Comparison of ENCODE assay signal across 10 cellular contexts in the genomic region with DNA sequence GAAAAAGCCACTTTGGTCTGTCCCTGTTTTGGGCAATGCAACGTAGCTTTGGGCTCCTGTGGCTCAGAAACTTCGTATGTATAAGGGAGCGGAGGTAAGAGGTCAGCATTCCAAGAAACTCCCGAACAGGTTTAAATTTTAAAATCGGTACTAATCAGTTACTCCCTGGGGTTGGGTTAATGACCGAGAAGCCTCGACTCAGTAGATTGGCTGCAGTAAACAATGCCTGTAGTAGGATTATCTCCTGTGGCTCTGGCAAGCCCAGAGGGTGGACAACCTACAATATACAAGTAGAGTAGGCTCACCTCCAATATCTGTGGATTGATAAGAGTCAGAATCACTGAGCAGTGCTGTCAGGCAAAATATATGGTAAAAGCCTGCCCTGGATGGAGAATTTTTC. TPM values are rescaled to one million over a fixed set of nuclear protein-coding genes. Genes with fewer than 3 reads are reported as not detected.
A peak's percentile ranks its signal among the peaks of the same experiment; 100 is the strongest.
DNase-seq lines count a peak whose midpoint lies in the region; ATAC-seq, FAIRE-seq and TF ChIP-seq lines count a peak whose summit lies in the region.
"Had no signal": no experiment of that assay in that cellular context is flagged by ENCODE, and none has a peak within 500 bp of the region (broad histone marks: within the 10 kb centered on the region; RNA-seq: fewer than 3 reads in every experiment).

No MANE protein-coding gene starts in this region.

- H3K56ac ChIP-seq in IMR-90 (ENCODE audit: extremely low read depth, insufficient read depth, low read length) = no peak overlapping the region

- peak overlapping the region; percentile 44 for H2AK9ac ChIP-seq in IMR-90 (replicated peaks; ENCODE audit: low read depth, low read length, poor library complexity)

- WGBS in IMR-90 (ENCODE audit: extremely low coverage in 2 of 2, insufficient read length in 1 of 2), 2 experiments = 87% methylated on average over 3 of the region's 7 CpGs; no CpG with 5 or more reads in 1 of the 2 experiments
- WGBS in HepG2 (ENCODE audit: low lambda C conversion rate) = 69% methylated on average over 7 of the region's 7 CpGs

- H3K14ac ChIP-seq in IMR-90 (replicated peaks; ENCODE audit: low read depth, low read length) = no peak overlapping the region

- H3K9me3 Mint-ChIP-seq in activated naive CD4-positive, alpha-beta T cell treated with anti-CD3 and anti-CD28 coated beads, Interleukin-2, amount 50 U/mL, for 72 hours = no peaks in the 10 kb centered on the region
- H3K9me3 Mint-ChIP-seq in stimulated activated effector memory CD8-positive, alpha-beta T cell treated with anti-CD3 and anti-CD28 coated beads, Interleukin-12 subunit alpha, Interleukin-12 subunit beta, amount 100 ng/mL, for 72 hours = no peaks in the 10 kb centered on the region

- H2AK5ac ChIP-seq in IMR-90 (ENCODE audit: low read depth, low read length) = 0 out of 2 replicates have a peak overlapping the region, but pooled peaks have one; percentile 9

- H3K27me3 ChIP-seq in IMR-90 (ENCODE audit: control insufficient read depth, insufficient read depth, low read length) = no peaks in the 10 kb centered on the region
- H3K27me3 ChIP-seq in HepG2 (ENCODE audit: control insufficient read depth in 1 of 2, insufficient read depth in 2 of 2, low read length in 2 of 2) = no peaks in the 10 kb centered on the region; a peak in 1 of 5 replicates

- H2BK5ac ChIP-seq in IMR-90 (ENCODE audit: low read depth, low read length, poor library complexity, severe bottlenecking) = no peak overlapping the region

- peaks cover 2% of the 10 kb centered on the region; the same call in 1 of the 2 replicates for H3K4me1 ChIP-seq in IMR-90 (ENCODE audit: control insufficient read depth, insufficient read depth, low read length)
- peaks cover 52% of the 10 kb centered on the region for H3K4me1 ChIP-seq in HepG2 (ENCODE audit: insufficient read depth, low read length)

- peaks cover 2% of the 10 kb centered on the region for H3K9me1 ChIP-seq in IMR-90 (ENCODE audit: insufficient read depth, low read length)

- no peak overlapping the region for H3K23ac ChIP-seq in IMR-90 (ENCODE audit: low read depth, low read length)

- TF ChIP-seq EP300 in HepG2 (IDR thresholded peaks at IDR 0.05; ENCODE audit: low read depth in 2 of 2, low read length in 2 of 2) = no peak
- TF ChIP-seq EP300 in HepG2 (CRISPR knock-in tag; IDR thresholded peaks at IDR 0.05; ENCODE audit: borderline replicate concordance) = no peak

- BruUV-seq in IMR-90 (replicated peaks; lab: Mats Ljungman, UMichigan) (no TSS peak), HepG2 (replicated peaks; lab: Mats Ljungman, UMichigan) (no TSS peak)

- H3K4me1 Mint-ChIP-seq in stimulated activated effector memory CD8-positive, alpha-beta T cell treated with anti-CD3 and anti-CD28 coated beads, Interleukin-12 subunit alpha, Interleukin-12 subunit beta, amount 100 ng/mL, for 72 hours = peaks cover 10% of the 10 kb centered on the region

- CTCF ChIA-PET in IMR-90 (lab: Yijun Ruan, JAX) = no interaction called here
- CTCF ChIA-PET in HepG2 (lab: Yijun Ruan, JAX; ENCODE audit: low intra/inter-chr PET ratio, low total read pairs) = no interaction called here

- in situ Hi-C loops in IMR-90 (cut with MboI; ENCODE audit: low sequenced_read_pairs) (no loop called here), HepG2 (cut with HindIII; ENCODE audit: extremely low pct_ligation_motif_present, low pct_unique_long_range_greater_than_20kb) (no loop called here)

- peak overlapping the region; percentile 96 for H3K4me3 Mint-ChIP-seq in stimulated activated effector memory CD8-positive, alpha-beta T cell treated with anti-CD3 and anti-CD28 coated beads, Interleukin-12 subunit alpha, Interleukin-12 subunit beta, amount 100 ng/mL, for 72 hours

- POLR2A ChIA-PET in IMR-90 (lab: Charles Lee; ENCODE audit: unreplicated experiment) = interaction anchor here (0.6 kb wide), 1 partner anchor 164 kb away, joined by 3 read pairs; no protein-coding TSS in a partner anchor
- POLR2A ChIA-PET in HepG2 (lab: Yijun Ruan, JAX) = interaction anchor here (1.2 to 2.8 kb wide), 5 partner anchors 10 to 553 kb away, joined by 3 to 31 read pairs (median 11); no protein-coding TSS in a partner anchor

- no peak overlapping the region for H3K4me3 ChIP-seq in IMR-90 (ENCODE audit: insufficient read depth, low read depth, low read length)
- H3K4me3 ChIP-seq in HepG2 (replicated peaks in 1 of 3; ENCODE audit: insufficient read depth in 1 of 3, low read depth in 2 of 3, low read length in 3 of 3) = no peak overlapping the region

- H2BK15ac ChIP-seq in IMR-90 (ENCODE audit: low read depth, low read length) = no peak overlapping the region

- TF ChIP-seq CTCF in IMR-90 (conservative IDR thresholded peaks at IDR 0.05; ENCODE audit: low read depth, low read length) = no peak
- TF ChIP-seq CTCF in HepG2 (CRISPR knock-in tag; IDR thresholded peaks at IDR 0.05) = no peak

- H3K9ac ChIP-seq in IMR-90 (ENCODE audit: low read depth, low read length) = no peak overlapping the region
- no peak overlapping the region for H3K9ac ChIP-seq in HepG2 (ENCODE audit: insufficient read depth, low read depth, low read length)

- H4K8ac ChIP-seq in IMR-90 (ENCODE audit: low read depth in 2 of 2, low read length in 2 of 2) = no peak overlapping the region

- TF ChIP-seq RAD21 in IMR-90 (IDR thresholded peaks at IDR 0.05; ENCODE audit: low read length) = no peak
- TF ChIP-seq RAD21 in HepG2 (CRISPR knock-in tag; IDR thresholded peaks at IDR 0.05) = no peak

- no peaks in the 10 kb centered on the region for H3K9me3 ChIP-seq in IMR-90 (ENCODE audit: control insufficient read depth, insufficient read depth, low read length)
- H3K9me3 ChIP-seq in HepG2 (ENCODE audit: low read length) = no peaks in the 10 kb centered on the region

- no peak overlapping the region for H3K18ac ChIP-seq in IMR-90 (ENCODE audit: low read depth, low read length)

- dilution Hi-C loops in IMR-90 (cut with HindIII; ENCODE audit: low sequenced_read_pairs, unreplicated experiment) = no loop called here

- no peak overlapping the region for H4K5ac ChIP-seq in IMR-90 (ENCODE audit: low read depth, low read length)

- no peak overlapping the region for H3K27ac ChIP-seq in IMR-90 (ENCODE audit: insufficient read depth, low read length)
- no peak overlapping the region for H3K27ac ChIP-seq in HepG2 (ENCODE audit: extremely low read length, insufficient read depth, low read length)

- peak overlapping the region; percentile 38; the same call in 1 of the 2 replicates for H2BK20ac ChIP-seq in IMR-90 (ENCODE audit: low read depth, low read length)

- TF ChIP-seq POLR2A in IMR-90 (IDR thresholded peaks at IDR 0.05; ENCODE audit: low read depth, low read length) (no peak), HepG2 (IDR thresholded peaks at IDR 0.05; ENCODE audit: insufficient read depth in 1 of 2, low read depth in 2 of 2, low read length in 2 of 2) (no peak)

- ATAC-seq in IMR-90 (ENCODE audit: low read depth) = no peak
- no peak for ATAC-seq in activated naive CD4-positive, alpha-beta T cell treated with anti-CD3 and anti-CD28 coated beads, Interleukin-2, amount 50 U/mL, for 72 hours
- ATAC-seq in HepG2 = no peak
- no peak for ATAC-seq in stimulated activated effector memory CD8-positive, alpha-beta T cell treated with anti-CD3 and anti-CD28 coated beads, Interleukin-12 subunit alpha, Interleukin-12 subunit beta, amount 100 ng/mL, for 72 hours
- no peak for ATAC-seq in GM18867 (IDR thresholded peaks at IDR 0.05; ENCODE audit: unreplicated experiment)
- no peak for ATAC-seq in HG03442 (IDR thresholded peaks at IDR 0.05; ENCODE audit: unreplicated experiment)

- H2AFZ ChIP-seq in IMR-90 (replicated peaks; ENCODE audit: low read length, poor library complexity) (no peak overlapping the region), HepG2 (ENCODE audit: low read length) (no peak overlapping the region)

- H3K4me2 ChIP-seq in IMR-90 (ENCODE audit: low read depth, low read length) = no peak overlapping the region
- 0 out of 2 replicates have a peak overlapping the region, but pooled peaks have one; percentile 91 for H3K4me2 ChIP-seq in HepG2 (ENCODE audit: low read depth, low read length)

- H3K79me2 ChIP-seq in HepG2 (ENCODE audit: insufficient read depth, low read length) = peaks cover 30% of the 10 kb centered on the region

- peaks cover 0 to 25% of the 10 kb centered on the region in 2 experiments; a peak in 2 of 4 replicates for H3K79me1 ChIP-seq in IMR-90 (ENCODE audit: low read depth in 1 of 2, low read length in 2 of 2)

- H3K36me3 ChIP-seq in IMR-90 (ENCODE audit: control insufficient read depth, insufficient read depth, low read length) = peaks cover 2% of the 10 kb centered on the region; the same call in 1 of the 2 replicates
- peaks cover 0 to 3% of the 10 kb centered on the region in 2 experiments; a peak in 2 of 5 replicates for H3K36me3 ChIP-seq in HepG2 (replicated peaks in 1 of 2; ENCODE audit: control insufficient read depth in 1 of 2, insufficient read depth in 2 of 2, low read length in 2 of 2)

- peak overlapping the region; percentile 95 to 99 for H3K27ac Mint-ChIP-seq in activated naive CD4-positive, alpha-beta T cell treated with anti-CD3 and anti-CD28 coated beads, Interleukin-2, amount 50 U/mL, for 72 hours
- peak overlapping the region; percentile 98 for H3K27ac Mint-ChIP-seq in stimulated activated effector memory CD8-positive, alpha-beta T cell treated with anti-CD3 and anti-CD28 coated beads, Interleukin-12 subunit alpha, Interleukin-12 subunit beta, amount 100 ng/mL, for 72 hours

- intact Hi-C loops in IMR-90 (cut with micrococcal nuclease) (loop anchor here (5.0 kb wide), 1 partner anchor 64 kb away; no protein-coding TSS in a partner anchor), HepG2 (cut with micrococcal nuclease; ENCODE audit: unreplicated experiment) (loop anchor here (10.0 kb wide), 1 partner anchor 83 kb away; no protein-coding TSS in a partner anchor)

- FAIRE-seq in HepG2 (lab: Jason Lieb, UNC) = no peak

- H4K20me1 ChIP-seq in IMR-90 (ENCODE audit: insufficient read depth, low read length) (peaks cover 18% of the 10 kb centered on the region), HepG2 (ENCODE audit: insufficient read depth, low read length) (peaks cover 22% of the 10 kb centered on the region)

- H3K36me3 Mint-ChIP-seq in activated naive CD4-positive, alpha-beta T cell treated with anti-CD3 and anti-CD28 coated beads, Interleukin-2, amount 50 U/mL, for 72 hours = peaks cover 8 to 17% of the 10 kb centered on the region in 2 donors
- peaks cover 52% of the 10 kb centered on the region for H3K36me3 Mint-ChIP-seq in stimulated activated effector memory CD8-positive, alpha-beta T cell treated with anti-CD3 and anti-CD28 coated beads, Interleukin-12 subunit alpha, Interleukin-12 subunit beta, amount 100 ng/mL, for 72 hours

- peak overlapping the region; percentile 13; the same call in 1 of the 2 replicates for H2BK120ac ChIP-seq in IMR-90 (ENCODE audit: low read depth, low read length)

- H3K4ac ChIP-seq in IMR-90 (ENCODE audit: low read depth, low read length) = peak overlapping the region; percentile 8; the same call in 1 of the 2 replicates

- no peak overlapping the region for H4K91ac ChIP-seq in IMR-90 (ENCODE audit: insufficient read depth, low read depth, low read length)

- DNase-seq in IMR-90 (no peak), HepG2 (ENCODE audit: low spot score) (no peak), inferior parietal cortex (ENCODE audit: extremely low spot score) (no peak)
- DNase-seq in activated naive CD4-positive, alpha-beta T cell treated with anti-CD3 and anti-CD28 coated beads, Interleukin-2, amount 50 U/mL, for 72 hours (ENCODE audit: low spot score in 2 of 2) = no peak
- no peak for DNase-seq in stimulated activated effector memory CD8-positive, alpha-beta T cell treated with anti-CD3 and anti-CD28 coated beads, Interleukin-12 subunit alpha, Interleukin-12 subunit beta, amount 100 ng/mL, for 72 hours (ENCODE audit: low spot score in 2 of 2)
- DNase-seq: activated CD4-positive, alpha-beta T cell treated with anti-CD3 and anti-CD28 coated beads, Interleukin-2, amount 50 U/mL, for 4 hours; cortex of kidney; OCI-M1 had no signal

RNA-seq across cellular contexts. Expression of a gene that starts 1.6 kb away (rescaled TPM):
- total RNA-seq in IMR-90 (2012; rRNA removed) = 37.6 and 57.2 TPM in 2 replicates
- polyA plus RNA-seq in IMR-90 (2012; rRNA removed) = 11.3 and 13.8 TPM in 2 replicates
- polyA plus RNA-seq in IMR-90 (2012; cell fraction: cytosol; rRNA removed) = 3.5 and 3.9 TPM in 2 replicates
- 2.6 and 9.4 TPM in 2 replicates for polyA plus RNA-seq in IMR-90 (2012; cell fraction: nucleus; rRNA removed; ENCODE audit: low replicate concordance)
- 10 to 100 TPM; 53.0 to 74.7 TPM for total RNA-seq in activated naive CD4-positive, alpha-beta T cell treated with anti-CD3 and anti-CD28 coated beads, Interleukin-2, amount 50 U/mL, for 72 hours
- 22.9 and 45.8 TPM in 2 replicates for total RNA-seq in HepG2 (2016; rRNA removed; fragmentation: Illumina TruSeq; extraction: Trizol)
- 8.3 and 10.6 TPM in 2 replicates for total RNA-seq in HepG2 (2016; cell fraction: cytosol; rRNA removed; fragmentation: Illumina TruSeq; extraction: Trizol; ENCODE audit: low read depth)
- total RNA-seq in HepG2 (2016; cell fraction: insoluble cytoplasmic fraction; rRNA removed; fragmentation: Illumina TruSeq; extraction: Trizol) = 22.8 and 43.0 TPM in 2 replicates
- 30.7 and 34.7 TPM in 2 replicates for total RNA-seq in HepG2 (2016; cell fraction: membrane; rRNA removed; fragmentation: Illumina TruSeq; extraction: Trizol)
- 21.1 and 24.0 TPM in 2 replicates for total RNA-seq in HepG2 (2016; cell fraction: nucleus; rRNA removed; fragmentation: Illumina TruSeq; extraction: Trizol)
- polyA plus RNA-seq in HepG2 (2011; rRNA removed) = 23.7 and 31.0 TPM in 2 replicates
- 13.2 and 21.5 TPM in 2 replicates for polyA plus RNA-seq in HepG2 (2011; cell fraction: cytosol; rRNA removed)
- 10.2 and 12.4 TPM in 2 replicates for polyA plus RNA-seq in HepG2 (2011; cell fraction: nucleus; rRNA removed)
- 26.8 and 27.3 TPM in 2 replicates for polyA plus RNA-seq in HepG2 (2012)
- polyA plus RNA-seq in HepG2 (2016; cell fraction: cytosol; fragmentation: Illumina TruSeq; extraction: Trizol; ENCODE audit: low read depth) = 3.4 and 3.6 TPM in 2 replicates
- 41.0 and 43.8 TPM in 2 replicates for polyA plus RNA-seq in HepG2 (2016; cell fraction: insoluble cytoplasmic fraction; fragmentation: Illumina TruSeq; extraction: Trizol; ENCODE audit: low read depth)
- 18.5 and 20.3 TPM in 2 replicates for polyA plus RNA-seq in HepG2 (2016; cell fraction: membrane; fragmentation: Illumina TruSeq; extraction: Trizol; ENCODE audit: low read depth)
- 24.4 and 25.6 TPM in 2 replicates for polyA plus RNA-seq in HepG2 (2016; cell fraction: nucleus; fragmentation: Illumina TruSeq; extraction: Trizol; ENCODE audit: insufficient read depth, low read depth)
- 21.9 and 29.7 TPM in 2 replicates for polyA minus RNA-seq in HepG2 (2011; rRNA and poly(A)+ RNA removed; ENCODE audit: low replicate concordance)
- 37.8 and 38.8 TPM in 2 replicates for polyA minus RNA-seq in HepG2 (2011; cell fraction: cytosol; rRNA and poly(A)+ RNA removed)
- 37.3 and 39.9 TPM in 2 replicates for polyA minus RNA-seq in HepG2 (2011; cell fraction: nucleus; rRNA and poly(A)+ RNA removed)
